1 cellular context compared by ENCODE assay signal in the genomic region with DNA sequence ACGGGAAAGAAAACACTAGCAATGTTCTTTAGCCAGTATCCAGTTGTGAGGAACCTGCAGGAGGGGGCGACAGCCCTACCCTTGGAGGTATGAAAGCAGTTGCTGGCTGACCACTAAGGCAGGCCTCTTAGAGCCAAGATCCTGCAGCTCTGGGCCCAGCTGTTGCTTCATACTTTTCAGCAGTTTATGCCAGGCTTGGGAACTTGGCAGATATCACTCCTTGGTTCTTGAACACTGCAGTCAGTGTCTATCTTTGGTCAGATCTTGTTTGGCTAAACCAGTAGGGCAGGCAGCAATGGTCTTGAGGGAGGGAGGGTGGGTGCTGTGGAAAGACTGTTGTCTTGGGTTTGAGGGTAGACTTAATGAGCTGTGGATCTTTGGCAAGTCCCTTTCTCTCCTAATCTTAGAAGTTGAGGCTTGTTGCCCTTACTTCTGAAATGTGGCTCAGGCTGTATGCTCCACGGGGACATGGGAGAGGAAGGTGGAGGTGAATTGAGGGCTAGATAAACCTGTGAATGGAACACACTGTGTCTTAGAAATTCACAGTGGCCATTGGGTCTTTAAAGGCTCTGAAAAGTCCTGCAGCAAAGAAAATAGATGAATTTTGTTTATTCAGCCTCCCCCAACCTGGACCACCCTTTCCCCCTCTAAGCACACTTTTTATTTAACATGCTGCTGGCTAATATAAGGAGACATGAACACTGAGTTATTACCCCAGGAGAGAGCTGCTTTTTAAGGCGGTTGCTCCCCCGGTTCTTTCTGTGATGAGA.
TF ChIP-seq lines count a peak whose summit lies in the region.

No MANE protein-coding gene starts in this region.

TF ChIP-seq in HepG2, 621 proteins besides CTCF, POLR2A, EP300 and RAD21:
- no peak for TF ChIP-seq MAFF (IDR thresholded peaks at IDR 0.05; ENCODE audit: low read depth, low read length)
- no peak for TF ChIP-seq SOX13 (IDR thresholded peaks at IDR 0.05)
- no peak for TF ChIP-seq SOX13 (CRISPR knock-in tag; conservative IDR thresholded peaks at IDR 0.05 in 1 of 2, IDR thresholded peaks at IDR 0.05 in 1 of 2)
- no peak for TF ChIP-seq FOXJ3 (CRISPR knock-in tag; IDR thresholded peaks at IDR 0.05; ENCODE audit: borderline replicate concordance)
- no peak for TF ChIP-seq ZNF34 (CRISPR knock-in tag; IDR thresholded peaks at IDR 0.05; ENCODE audit: borderline replicate concordance)
- no peak for TF ChIP-seq ZFP41 (CRISPR knock-in tag; IDR thresholded peaks at IDR 0.05; ENCODE audit: borderline replicate concordance)
- no peak for TF ChIP-seq SRSF4 (IDR thresholded peaks at IDR 0.05; ENCODE audit: low read depth, low read length, poor library complexity, severe bottlenecking)
- no peak for TF ChIP-seq ZBTB21 (CRISPR knock-in tag; IDR thresholded peaks at IDR 0.05)
- TF ChIP-seq, protein P1, sequence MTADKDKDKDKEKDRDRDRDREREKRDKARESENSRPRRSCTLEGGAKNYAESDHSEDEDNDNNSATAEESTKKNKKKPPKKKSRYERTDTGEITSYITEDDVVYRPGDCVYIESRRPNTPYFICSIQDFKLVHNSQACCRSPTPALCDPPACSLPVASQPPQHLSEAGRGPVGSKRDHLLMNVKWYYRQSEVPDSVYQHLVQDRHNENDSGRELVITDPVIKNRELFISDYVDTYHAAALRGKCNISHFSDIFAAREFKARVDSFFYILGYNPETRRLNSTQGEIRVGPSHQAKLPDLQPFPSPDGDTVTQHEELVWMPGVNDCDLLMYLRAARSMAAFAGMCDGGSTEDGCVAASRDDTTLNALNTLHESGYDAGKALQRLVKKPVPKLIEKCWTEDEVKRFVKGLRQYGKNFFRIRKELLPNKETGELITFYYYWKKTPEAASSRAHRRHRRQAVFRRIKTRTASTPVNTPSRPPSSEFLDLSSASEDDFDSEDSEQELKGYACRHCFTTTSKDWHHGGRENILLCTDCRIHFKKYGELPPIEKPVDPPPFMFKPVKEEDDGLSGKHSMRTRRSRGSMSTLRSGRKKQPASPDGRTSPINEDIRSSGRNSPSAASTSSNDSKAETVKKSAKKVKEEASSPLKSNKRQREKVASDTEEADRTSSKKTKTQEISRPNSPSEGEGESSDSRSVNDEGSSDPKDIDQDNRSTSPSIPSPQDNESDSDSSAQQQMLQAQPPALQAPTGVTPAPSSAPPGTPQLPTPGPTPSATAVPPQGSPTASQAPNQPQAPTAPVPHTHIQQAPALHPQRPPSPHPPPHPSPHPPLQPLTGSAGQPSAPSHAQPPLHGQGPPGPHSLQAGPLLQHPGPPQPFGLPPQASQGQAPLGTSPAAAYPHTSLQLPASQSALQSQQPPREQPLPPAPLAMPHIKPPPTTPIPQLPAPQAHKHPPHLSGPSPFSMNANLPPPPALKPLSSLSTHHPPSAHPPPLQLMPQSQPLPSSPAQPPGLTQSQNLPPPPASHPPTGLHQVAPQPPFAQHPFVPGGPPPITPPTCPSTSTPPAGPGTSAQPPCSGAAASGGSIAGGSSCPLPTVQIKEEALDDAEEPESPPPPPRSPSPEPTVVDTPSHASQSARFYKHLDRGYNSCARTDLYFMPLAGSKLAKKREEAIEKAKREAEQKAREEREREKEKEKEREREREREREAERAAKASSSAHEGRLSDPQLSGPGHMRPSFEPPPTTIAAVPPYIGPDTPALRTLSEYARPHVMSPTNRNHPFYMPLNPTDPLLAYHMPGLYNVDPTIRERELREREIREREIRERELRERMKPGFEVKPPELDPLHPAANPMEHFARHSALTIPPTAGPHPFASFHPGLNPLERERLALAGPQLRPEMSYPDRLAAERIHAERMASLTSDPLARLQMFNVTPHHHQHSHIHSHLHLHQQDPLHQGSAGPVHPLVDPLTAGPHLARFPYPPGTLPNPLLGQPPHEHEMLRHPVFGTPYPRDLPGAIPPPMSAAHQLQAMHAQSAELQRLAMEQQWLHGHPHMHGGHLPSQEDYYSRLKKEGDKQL (CRISPR knock-in tag; IDR thresholded peaks at IDR 0.05; ENCODE audit: low read depth): no peak
- TF ChIP-seq NFRKB (IDR thresholded peaks at IDR 0.05): no peak
- TF ChIP-seq PTBP1 (IDR thresholded peaks at IDR 0.05; ENCODE audit: low read depth, low read length, poor library complexity, severe bottlenecking): no peak
- TF ChIP-seq ZSCAN29 (CRISPR knock-in tag; conservative IDR thresholded peaks at IDR 0.05): no peak
- TF ChIP-seq ZNF567 (CRISPR knock-in tag; IDR thresholded peaks at IDR 0.05; ENCODE audit: borderline replicate concordance): no peak
- TF ChIP-seq ZNF446 (CRISPR knock-in tag; IDR thresholded peaks at IDR 0.05): no peak
- no peak for TF ChIP-seq PPARG (CRISPR knock-in tag; conservative IDR thresholded peaks at IDR 0.05)
- TF ChIP-seq KLF6 (CRISPR knock-in tag; IDR thresholded peaks at IDR 0.05): no peak
- TF ChIP-seq MAFG (CRISPR knock-in tag; IDR thresholded peaks at IDR 0.05): no peak
- no peak for TF ChIP-seq SNRNP70 (IDR thresholded peaks at IDR 0.05; ENCODE audit: low read depth, low read length)
- no peak for TF ChIP-seq HMG20A (CRISPR knock-in tag; IDR thresholded peaks at IDR 0.05; ENCODE audit: borderline replicate concordance)
- TF ChIP-seq YY1 (IDR thresholded peaks at IDR 0.05; ENCODE audit: insufficient read depth, insufficient replicate concordance, low read depth, low read length): no peak
- TF ChIP-seq RNF219 (CRISPR knock-in tag; IDR thresholded peaks at IDR 0.05): no peak
